Comparison of ENCODE assay signal across 8 cellular contexts in the genomic region with DNA sequence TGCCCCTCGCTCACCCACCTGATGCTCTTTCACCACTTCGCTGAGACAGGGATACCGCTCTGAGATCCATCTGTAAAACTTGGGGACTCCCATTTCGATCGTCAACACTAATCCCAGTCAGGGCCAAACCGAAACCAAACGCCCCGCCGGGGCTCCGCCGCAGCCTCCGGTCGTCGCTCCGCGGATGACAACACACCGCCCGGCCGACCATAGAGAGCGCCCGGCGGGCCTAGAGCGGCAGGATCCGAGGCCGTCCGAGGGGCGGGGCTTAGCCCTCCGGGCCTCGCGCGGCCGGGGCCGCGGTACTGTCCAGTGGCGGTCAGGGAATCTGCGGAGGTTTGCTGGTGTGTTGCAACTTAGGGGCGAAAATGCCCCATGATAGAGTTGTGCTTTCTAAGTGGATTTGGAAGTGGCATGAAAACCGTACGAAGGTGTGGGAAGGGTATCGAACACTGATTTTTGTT. TPM values are rescaled to one million over a fixed set of nuclear protein-coding genes. Genes with fewer than 3 reads are reported as not detected.
DNase-seq lines count a peak whose midpoint lies in the region; ATAC-seq, FAIRE-seq and TF ChIP-seq lines count a peak whose summit lies in the region.

A gene with protein sequence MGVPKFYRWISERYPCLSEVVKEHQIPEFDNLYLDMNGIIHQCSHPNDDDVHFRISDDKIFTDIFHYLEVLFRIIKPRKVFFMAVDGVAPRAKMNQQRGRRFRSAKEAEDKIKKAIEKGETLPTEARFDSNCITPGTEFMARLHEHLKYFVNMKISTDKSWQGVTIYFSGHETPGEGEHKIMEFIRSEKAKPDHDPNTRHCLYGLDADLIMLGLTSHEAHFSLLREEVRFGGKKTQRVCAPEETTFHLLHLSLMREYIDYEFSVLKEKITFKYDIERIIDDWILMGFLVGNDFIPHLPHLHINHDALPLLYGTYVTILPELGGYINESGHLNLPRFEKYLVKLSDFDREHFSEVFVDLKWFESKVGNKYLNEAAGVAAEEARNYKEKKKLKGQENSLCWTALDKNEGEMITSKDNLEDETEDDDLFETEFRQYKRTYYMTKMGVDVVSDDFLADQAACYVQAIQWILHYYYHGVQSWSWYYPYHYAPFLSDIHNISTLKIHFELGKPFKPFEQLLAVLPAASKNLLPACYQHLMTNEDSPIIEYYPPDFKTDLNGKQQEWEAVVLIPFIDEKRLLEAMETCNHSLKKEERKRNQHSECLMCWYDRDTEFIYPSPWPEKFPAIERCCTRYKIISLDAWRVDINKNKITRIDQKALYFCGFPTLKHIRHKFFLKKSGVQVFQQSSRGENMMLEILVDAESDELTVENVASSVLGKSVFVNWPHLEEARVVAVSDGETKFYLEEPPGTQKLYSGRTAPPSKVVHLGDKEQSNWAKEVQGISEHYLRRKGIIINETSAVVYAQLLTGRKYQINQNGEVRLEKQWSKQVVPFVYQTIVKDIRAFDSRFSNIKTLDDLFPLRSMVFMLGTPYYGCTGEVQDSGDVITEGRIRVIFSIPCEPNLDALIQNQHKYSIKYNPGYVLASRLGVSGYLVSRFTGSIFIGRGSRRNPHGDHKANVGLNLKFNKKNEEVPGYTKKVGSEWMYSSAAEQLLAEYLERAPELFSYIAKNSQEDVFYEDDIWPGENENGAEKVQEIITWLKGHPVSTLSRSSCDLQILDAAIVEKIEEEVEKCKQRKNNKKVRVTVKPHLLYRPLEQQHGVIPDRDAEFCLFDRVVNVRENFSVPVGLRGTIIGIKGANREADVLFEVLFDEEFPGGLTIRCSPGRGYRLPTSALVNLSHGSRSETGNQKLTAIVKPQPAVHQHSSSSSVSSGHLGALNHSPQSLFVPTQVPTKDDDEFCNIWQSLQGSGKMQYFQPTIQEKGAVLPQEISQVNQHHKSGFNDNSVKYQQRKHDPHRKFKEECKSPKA (N-terminal part only) (minus strand): TSS at position 186 of the 464 bp plus-strand sequence. CDS start 93 bp downstream, at position 93.

- no peaks in the 10 kb centered on the region for H3K9me3 ChIP-seq in small intestine (ENCODE audit: control insufficient read depth, low read depth)

- peak within 1 kb of the TSS; percentile 95 to 97 for H3K27ac ChIP-seq in small intestine (ENCODE audit: low read depth in 1 of 2, low read length in 1 of 2)

- POLR2A ChIA-PET in WTC11 (lab: Charles Lee) = interaction anchor here (0.5 kb wide), 1 partner anchor 435 kb away, joined by 6 read pairs; no protein-coding TSS in a partner anchor

- ATAC-seq in GM18909 (IDR thresholded peaks at IDR 0.05; ENCODE audit: poor library complexity, unreplicated experiment) (peak; percentile 89), HG03175 (IDR thresholded peaks at IDR 0.05; ENCODE audit: unreplicated experiment) (peak; percentile 90), WTC11 (peak; percentile 100)

- no peak for TF ChIP-seq CTCF in WTC11 (IDR thresholded peaks at IDR 0.05)
- no peak for TF ChIP-seq CTCF in bronchial epithelial cell (IDR thresholded peaks at IDR 0.05; ENCODE audit: insufficient read depth, low read length, severe bottlenecking)

- no peak for FAIRE-seq in bronchial epithelial cell (lab: Jason Lieb, UNC)
- no peak for FAIRE-seq in small intestine (lab: Jason Lieb, UNC)

- WGBS in small intestine, 3 donors = 0 to 1% (median 0%) methylated on average over 40 of the region's 40 CpGs

- peaks cover 3 to 5% of the 10 kb centered on the region in 2 donors for H3K4me1 ChIP-seq in small intestine (ENCODE audit: control insufficient read depth in 2 of 2, insufficient read depth in 1 of 2, low read depth in 1 of 2, low read length in 1 of 2)

- CTCF ChIA-PET in WTC11 (lab: Charles Lee) = no interaction called here

- peaks cover 13% of the 10 kb centered on the region for H3K36me3 Mint-ChIP-seq in WTC11

- H3K4me1 Mint-ChIP-seq in WTC11 = peaks cover 19% of the 10 kb centered on the region

- H3K36me3 ChIP-seq in bronchial epithelial cell (ENCODE audit: control insufficient read depth, insufficient read depth, low read length) (no peaks in the 10 kb centered on the region), small intestine (ENCODE audit: control insufficient read depth in 2 of 2, insufficient read depth in 2 of 2, low read length in 2 of 2) (peaks cover 0 to 2% of the 10 kb centered on the region in 2 donors)

- peak; percentile 99 for DNase-seq in AG08395 (ENCODE audit: low spot score)
- DNase-seq in NCI-H226 = peak; percentile 95
- DNase-seq in WTC11 (ENCODE audit: low spot score) = peak; percentile 98
- DNase-seq in bronchial epithelial cell (ENCODE audit: low read depth) = peak; percentile 75
- DNase-seq in iPS-NIHi11 (ENCODE audit: low spot score) = peak; percentile 100
- DNase-seq in small intestine = peak; percentile 93

- H3K4me3 ChIP-seq in bronchial epithelial cell (ENCODE audit: low read depth, low read length) (peak within 1 kb of the TSS; percentile 99), small intestine (ENCODE audit: low read depth in 1 of 2, low read length in 2 of 2) (peak within 1 kb of the TSS; percentile 70 to 90)

- H3K4me3 Mint-ChIP-seq in WTC11 = peak within 1 kb of the TSS; percentile 98

- no peaks in the 10 kb centered on the region for H3K27me3 ChIP-seq in bronchial epithelial cell (ENCODE audit: control insufficient read depth, insufficient read depth, low read length)
- H3K27me3 ChIP-seq in small intestine (ENCODE audit: control insufficient read depth in 2 of 2, insufficient read depth in 2 of 2, low read length in 2 of 2) = no peaks in the 10 kb centered on the region

- peaks cover 9% of the 10 kb centered on the region for H3K9me3 Mint-ChIP-seq in WTC11

- peak within 1 kb of the TSS; percentile 99 for H3K27ac Mint-ChIP-seq in WTC11

- no peaks in the 10 kb centered on the region; the same call in 1 of the 2 replicates for H3K27me3 Mint-ChIP-seq in WTC11 (ENCODE audit: low read depth)

TF ChIP-seq in WTC11, 78 proteins besides CTCF, POLR2A, EP300 and RAD21 (continues in another document):
- TF ChIP-seq NFYB (CRISPR knock-in tag; conservative IDR thresholded peaks at IDR 0.05; ENCODE audit: low read depth) (no peak), ZNF232 (CRISPR knock-in tag; IDR thresholded peaks at IDR 0.05) (no peak), JUN (CRISPR knock-in tag; IDR thresholded peaks at IDR 0.05) (no peak)
- TF ChIP-seq, protein P1, sequence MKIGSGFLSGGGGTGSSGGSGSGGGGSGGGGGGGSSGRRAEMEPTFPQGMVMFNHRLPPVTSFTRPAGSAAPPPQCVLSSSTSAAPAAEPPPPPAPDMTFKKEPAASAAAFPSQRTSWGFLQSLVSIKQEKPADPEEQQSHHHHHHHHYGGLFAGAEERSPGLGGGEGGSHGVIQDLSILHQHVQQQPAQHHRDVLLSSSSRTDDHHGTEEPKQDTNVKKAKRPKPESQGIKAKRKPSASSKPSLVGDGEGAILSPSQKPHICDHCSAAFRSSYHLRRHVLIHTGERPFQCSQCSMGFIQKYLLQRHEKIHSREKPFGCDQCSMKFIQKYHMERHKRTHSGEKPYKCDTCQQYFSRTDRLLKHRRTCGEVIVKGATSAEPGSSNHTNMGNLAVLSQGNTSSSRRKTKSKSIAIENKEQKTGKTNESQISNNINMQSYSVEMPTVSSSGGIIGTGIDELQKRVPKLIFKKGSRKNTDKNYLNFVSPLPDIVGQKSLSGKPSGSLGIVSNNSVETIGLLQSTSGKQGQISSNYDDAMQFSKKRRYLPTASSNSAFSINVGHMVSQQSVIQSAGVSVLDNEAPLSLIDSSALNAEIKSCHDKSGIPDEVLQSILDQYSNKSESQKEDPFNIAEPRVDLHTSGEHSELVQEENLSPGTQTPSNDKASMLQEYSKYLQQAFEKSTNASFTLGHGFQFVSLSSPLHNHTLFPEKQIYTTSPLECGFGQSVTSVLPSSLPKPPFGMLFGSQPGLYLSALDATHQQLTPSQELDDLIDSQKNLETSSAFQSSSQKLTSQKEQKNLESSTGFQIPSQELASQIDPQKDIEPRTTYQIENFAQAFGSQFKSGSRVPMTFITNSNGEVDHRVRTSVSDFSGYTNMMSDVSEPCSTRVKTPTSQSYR (CRISPR knock-in tag; IDR thresholded peaks at IDR 0.05) = no peak
- TF ChIP-seq, protein P2, sequence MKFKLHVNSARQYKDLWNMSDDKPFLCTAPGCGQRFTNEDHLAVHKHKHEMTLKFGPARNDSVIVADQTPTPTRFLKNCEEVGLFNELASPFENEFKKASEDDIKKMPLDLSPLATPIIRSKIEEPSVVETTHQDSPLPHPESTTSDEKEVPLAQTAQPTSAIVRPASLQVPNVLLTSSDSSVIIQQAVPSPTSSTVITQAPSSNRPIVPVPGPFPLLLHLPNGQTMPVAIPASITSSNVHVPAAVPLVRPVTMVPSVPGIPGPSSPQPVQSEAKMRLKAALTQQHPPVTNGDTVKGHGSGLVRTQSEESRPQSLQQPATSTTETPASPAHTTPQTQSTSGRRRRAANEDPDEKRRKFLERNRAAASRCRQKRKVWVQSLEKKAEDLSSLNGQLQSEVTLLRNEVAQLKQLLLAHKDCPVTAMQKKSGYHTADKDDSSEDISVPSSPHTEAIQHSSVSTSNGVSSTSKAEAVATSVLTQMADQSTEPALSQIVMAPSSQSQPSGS (CRISPR knock-in tag; IDR thresholded peaks at IDR 0.05; ENCODE audit: borderline replicate concordance, low read depth) = no peak

RNA-seq across cellular contexts. Expression of the gene that starts here (rescaled TPM):
- total RNA-seq in WTC11 (2021) = 14.1 to 19.2 TPM (median 17.7 TPM) in 3 replicates
- total RNA-seq in bronchial epithelial cell = 15.0 and 31.6 TPM in 2 replicates
- polyA plus RNA-seq in small intestine = 10 to 100 TPM in 1 of 3 donors, 1 to 10 TPM in 2; 4.8 to 11.0 (median 7.3) TPM

Comparison
In these comparisons a context has a peak if more than half of its experiments do, and no peak if none do; other contexts are left out.
1. Peak in every context shown above with its lines: DNase-seq, ATAC-seq, H3K4me3 ChIP-seq and H3K27ac ChIP-seq.